1 cellular context compared by ENCODE assay signal in the genomic region with DNA sequence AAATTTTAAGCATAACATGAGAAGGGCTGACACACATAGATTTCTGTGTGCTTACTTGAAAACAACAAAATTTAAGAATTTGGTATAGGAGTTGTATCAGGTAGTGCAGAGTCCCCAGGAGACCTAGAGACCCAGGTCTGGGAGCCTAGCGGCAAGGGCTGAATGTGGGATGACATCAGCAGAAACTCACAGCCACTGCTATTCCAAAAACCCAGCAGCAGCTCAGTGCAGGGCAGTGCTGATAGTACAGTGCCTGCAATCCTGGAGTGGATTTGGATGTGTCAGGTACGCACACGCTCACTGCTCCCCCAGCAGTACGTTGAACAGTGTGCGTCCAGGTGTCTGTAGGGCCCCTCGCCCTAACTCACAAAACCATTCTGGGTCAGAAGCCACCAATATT.
TF ChIP-seq lines count a peak whose summit lies in the region.

No MANE protein-coding gene starts in this region.

TF ChIP-seq in IMR-90, 13 proteins besides CTCF, POLR2A, EP300 and RAD21 (continued from another document):
- TF ChIP-seq NFE2L2 (IDR thresholded peaks at IDR 0.05; ENCODE audit: low read depth, low read length) (no peak), BHLHE40 (IDR thresholded peaks at IDR 0.05; ENCODE audit: low read depth, low read length) (no peak), SMC3 (IDR thresholded peaks at IDR 0.05; ENCODE audit: low read depth, low read length) (no peak), MAZ (IDR thresholded peaks at IDR 0.05; ENCODE audit: borderline replicate concordance, low read depth, low read length) (no peak), CHD1 (IDR thresholded peaks at IDR 0.05; ENCODE audit: low read depth, low read length) (no peak), RFX5 (IDR thresholded peaks at IDR 0.05; ENCODE audit: low read depth, low read length) (no peak)
